ENCODE assay signal across 1 cellular context in the genomic region with DNA sequence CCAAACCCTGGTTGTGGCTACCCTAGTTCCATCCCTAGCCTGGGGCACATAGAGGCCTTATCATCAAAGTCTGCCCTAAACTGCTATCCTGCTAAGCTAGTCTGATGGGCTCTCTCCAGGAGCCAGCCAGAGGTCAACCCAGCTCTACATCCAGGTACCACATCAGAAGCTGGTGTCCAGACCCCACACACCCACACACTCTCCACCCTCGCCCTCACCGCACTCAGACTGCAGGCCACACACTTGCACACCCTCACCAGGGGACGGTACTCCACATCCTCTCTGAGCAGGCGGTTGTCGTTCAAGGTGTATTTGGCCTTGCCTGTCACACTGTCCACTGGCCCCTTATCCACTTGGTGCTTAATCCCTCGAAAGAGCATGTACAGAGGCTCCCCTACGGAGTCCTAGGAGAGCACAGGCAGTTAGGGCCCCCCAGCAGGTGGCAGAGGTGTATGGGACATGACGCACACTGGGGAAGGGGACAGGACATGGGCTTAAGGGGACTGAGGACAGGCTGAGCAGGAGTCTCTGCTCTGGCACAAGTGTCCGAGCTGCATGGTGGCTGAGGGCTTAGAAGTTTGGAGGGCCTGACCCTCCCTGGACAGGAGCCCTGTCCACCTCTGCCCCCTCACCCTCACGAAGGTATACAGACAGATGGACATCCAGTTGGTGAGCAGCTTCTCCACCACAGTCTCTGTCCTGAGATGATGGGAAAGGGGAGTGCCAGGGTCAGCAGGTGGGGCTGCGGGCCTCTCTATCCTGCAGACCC.
TF ChIP-seq lines count a peak whose summit lies in the region.

No MANE protein-coding gene starts in this region.

TF ChIP-seq in WTC11, 78 proteins besides CTCF, POLR2A, EP300 and RAD21:
- TF ChIP-seq NR1H2 (CRISPR knock-in tag; IDR thresholded peaks at IDR 0.05) (no peak), ZNF219 (CRISPR knock-in tag; IDR thresholded peaks at IDR 0.05; ENCODE audit: borderline replicate concordance) (no peak), RELA (CRISPR knock-in tag; IDR thresholded peaks at IDR 0.05; ENCODE audit: borderline replicate concordance) (no peak), CREB1 (CRISPR knock-in tag; IDR thresholded peaks at IDR 0.05) (no peak), ZNF232 (CRISPR knock-in tag; IDR thresholded peaks at IDR 0.05) (no peak), TEAD4 (CRISPR knock-in tag; IDR thresholded peaks at IDR 0.05) (no peak), ZBTB21 (CRISPR knock-in tag; IDR thresholded peaks at IDR 0.05; ENCODE audit: borderline replicate concordance) (no peak), TCF7 (CRISPR knock-in tag; IDR thresholded peaks at IDR 0.05; ENCODE audit: low read depth) (no peak)
- TF ChIP-seq, protein P1, sequence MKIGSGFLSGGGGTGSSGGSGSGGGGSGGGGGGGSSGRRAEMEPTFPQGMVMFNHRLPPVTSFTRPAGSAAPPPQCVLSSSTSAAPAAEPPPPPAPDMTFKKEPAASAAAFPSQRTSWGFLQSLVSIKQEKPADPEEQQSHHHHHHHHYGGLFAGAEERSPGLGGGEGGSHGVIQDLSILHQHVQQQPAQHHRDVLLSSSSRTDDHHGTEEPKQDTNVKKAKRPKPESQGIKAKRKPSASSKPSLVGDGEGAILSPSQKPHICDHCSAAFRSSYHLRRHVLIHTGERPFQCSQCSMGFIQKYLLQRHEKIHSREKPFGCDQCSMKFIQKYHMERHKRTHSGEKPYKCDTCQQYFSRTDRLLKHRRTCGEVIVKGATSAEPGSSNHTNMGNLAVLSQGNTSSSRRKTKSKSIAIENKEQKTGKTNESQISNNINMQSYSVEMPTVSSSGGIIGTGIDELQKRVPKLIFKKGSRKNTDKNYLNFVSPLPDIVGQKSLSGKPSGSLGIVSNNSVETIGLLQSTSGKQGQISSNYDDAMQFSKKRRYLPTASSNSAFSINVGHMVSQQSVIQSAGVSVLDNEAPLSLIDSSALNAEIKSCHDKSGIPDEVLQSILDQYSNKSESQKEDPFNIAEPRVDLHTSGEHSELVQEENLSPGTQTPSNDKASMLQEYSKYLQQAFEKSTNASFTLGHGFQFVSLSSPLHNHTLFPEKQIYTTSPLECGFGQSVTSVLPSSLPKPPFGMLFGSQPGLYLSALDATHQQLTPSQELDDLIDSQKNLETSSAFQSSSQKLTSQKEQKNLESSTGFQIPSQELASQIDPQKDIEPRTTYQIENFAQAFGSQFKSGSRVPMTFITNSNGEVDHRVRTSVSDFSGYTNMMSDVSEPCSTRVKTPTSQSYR (CRISPR knock-in tag; IDR thresholded peaks at IDR 0.05), result no peak
- TF ChIP-seq, protein P2, sequence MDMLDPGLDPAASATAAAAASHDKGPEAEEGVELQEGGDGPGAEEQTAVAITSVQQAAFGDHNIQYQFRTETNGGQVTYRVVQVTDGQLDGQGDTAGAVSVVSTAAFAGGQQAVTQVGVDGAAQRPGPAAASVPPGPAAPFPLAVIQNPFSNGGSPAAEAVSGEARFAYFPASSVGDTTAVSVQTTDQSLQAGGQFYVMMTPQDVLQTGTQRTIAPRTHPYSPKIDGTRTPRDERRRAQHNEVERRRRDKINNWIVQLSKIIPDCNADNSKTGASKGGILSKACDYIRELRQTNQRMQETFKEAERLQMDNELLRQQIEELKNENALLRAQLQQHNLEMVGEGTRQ (CRISPR knock-in tag; IDR thresholded peaks at IDR 0.05), result no peak
- TF ChIP-seq, protein P3, sequence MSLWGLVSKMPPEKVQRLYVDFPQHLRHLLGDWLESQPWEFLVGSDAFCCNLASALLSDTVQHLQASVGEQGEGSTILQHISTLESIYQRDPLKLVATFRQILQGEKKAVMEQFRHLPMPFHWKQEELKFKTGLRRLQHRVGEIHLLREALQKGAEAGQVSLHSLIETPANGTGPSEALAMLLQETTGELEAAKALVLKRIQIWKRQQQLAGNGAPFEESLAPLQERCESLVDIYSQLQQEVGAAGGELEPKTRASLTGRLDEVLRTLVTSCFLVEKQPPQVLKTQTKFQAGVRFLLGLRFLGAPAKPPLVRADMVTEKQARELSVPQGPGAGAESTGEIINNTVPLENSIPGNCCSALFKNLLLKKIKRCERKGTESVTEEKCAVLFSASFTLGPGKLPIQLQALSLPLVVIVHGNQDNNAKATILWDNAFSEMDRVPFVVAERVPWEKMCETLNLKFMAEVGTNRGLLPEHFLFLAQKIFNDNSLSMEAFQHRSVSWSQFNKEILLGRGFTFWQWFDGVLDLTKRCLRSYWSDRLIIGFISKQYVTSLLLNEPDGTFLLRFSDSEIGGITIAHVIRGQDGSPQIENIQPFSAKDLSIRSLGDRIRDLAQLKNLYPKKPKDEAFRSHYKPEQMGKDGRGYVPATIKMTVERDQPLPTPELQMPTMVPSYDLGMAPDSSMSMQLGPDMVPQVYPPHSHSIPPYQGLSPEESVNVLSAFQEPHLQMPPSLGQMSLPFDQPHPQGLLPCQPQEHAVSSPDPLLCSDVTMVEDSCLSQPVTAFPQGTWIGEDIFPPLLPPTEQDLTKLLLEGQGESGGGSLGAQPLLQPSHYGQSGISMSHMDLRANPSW (CRISPR knock-in tag; conservative IDR thresholded peaks at IDR 0.05; ENCODE audit: low read depth), result no peak
- TF ChIP-seq, protein P4, sequence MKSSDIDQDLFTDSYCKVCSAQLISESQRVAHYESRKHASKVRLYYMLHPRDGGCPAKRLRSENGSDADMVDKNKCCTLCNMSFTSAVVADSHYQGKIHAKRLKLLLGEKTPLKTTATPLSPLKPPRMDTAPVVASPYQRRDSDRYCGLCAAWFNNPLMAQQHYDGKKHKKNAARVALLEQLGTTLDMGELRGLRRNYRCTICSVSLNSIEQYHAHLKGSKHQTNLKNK (CRISPR knock-in tag; IDR thresholded peaks at IDR 0.05), result no peak
